Comparison of ENCODE assay signal across 8 cellular contexts in genomic region chr16:27547134-27547533, GRCh38. TPM values are rescaled to one million over a fixed set of nuclear protein-coding genes. Genes with fewer than 3 reads are reported as not detected.
DNase-seq lines count a peak whose midpoint lies in the region; ATAC-seq and TF ChIP-seq lines count a peak whose summit lies in the region.

No MANE protein-coding gene starts in this region.

- H3K4me3 ChIP-seq in left ventricle myocardium inferior (peak overlapping the region; percentile 24), fibroblast of villous mesenchyme (ENCODE audit: low read depth, low read length) (peak overlapping the region; percentile 19), suprapubic skin (no peak overlapping the region)

- ATAC-seq in Right ventricle myocardium inferior: no peak

- 22% methylated on average over 4 of the region's 4 CpGs for WGBS in suprapubic skin

- TF ChIP-seq CTCF in left ventricle myocardium inferior (IDR thresholded peaks at IDR 0.05; ENCODE audit: borderline replicate concordance) (no peak), RWPE1 (conservative IDR thresholded peaks at IDR 0.05; ENCODE audit: low read depth) (no peak), fibroblast of villous mesenchyme (IDR thresholded peaks at IDR 0.05; ENCODE audit: insufficient read depth, low read depth, low read length) (no peak), suprapubic skin (IDR thresholded peaks at IDR 0.05) (no peak)

- no peak for DNase-seq in left ventricle myocardium inferior
- DNase-seq in Right ventricle myocardium inferior (ENCODE audit: missing footprints): no peak
- peak; percentile 67 for DNase-seq in RWPE1 (ENCODE audit: low spot score)
- DNase-seq in fibroblast of villous mesenchyme (ENCODE audit: low read depth): peak; percentile 94
- no peak for DNase-seq in suprapubic skin (ENCODE audit: low spot score in 2 of 2)
- DNase-seq in NCI-H1694 treated with DMSO at 0.1 percent for 48 hours (lab: John Stamatoyannopoulos, UW): no peak
- DNase-seq in SIG-M5 (lab: John Stamatoyannopoulos, UW): no peak
- DNase-seq in NCI-H2029 treated with DMSO at 0.1 percent for 48 hours (lab: John Stamatoyannopoulos, UW): no peak

- peaks cover 51% of the 10 kb centered on the region for H3K4me1 ChIP-seq in left ventricle myocardium inferior
- peaks cover 51% of the 10 kb centered on the region for H3K4me1 ChIP-seq in suprapubic skin

- peaks cover 39% of the 10 kb centered on the region for H3K36me3 ChIP-seq in left ventricle myocardium inferior
- H3K36me3 ChIP-seq in suprapubic skin: peaks cover 31% of the 10 kb centered on the region

- H3K27me3 ChIP-seq in left ventricle myocardium inferior (ENCODE audit: low read depth): no peaks in the 10 kb centered on the region
- no peaks in the 10 kb centered on the region for H3K27me3 ChIP-seq in suprapubic skin

- no peaks in the 10 kb centered on the region for H3K9me3 ChIP-seq in left ventricle myocardium inferior (replicated peaks)
- no peaks in the 10 kb centered on the region for H3K9me3 ChIP-seq in suprapubic skin

- CTCF ChIA-PET in RWPE1 (lab: Yijun Ruan, JAX): no interaction called here

- H3K27ac ChIP-seq in left ventricle myocardium inferior (replicated peaks) (peak overlapping the region; percentile 34), RWPE1 (peak overlapping the region; percentile 72), suprapubic skin (peak overlapping the region; percentile 53)

- TF ChIP-seq EP300 in suprapubic skin (IDR thresholded peaks at IDR 0.05): no peak

- POLR2A ChIA-PET in RWPE1 (lab: Yijun Ruan, JAX; ENCODE audit: low non-redundant PET): no interaction called here

- TF ChIP-seq POLR2A in suprapubic skin (IDR thresholded peaks at IDR 0.05): no peak

- intact Hi-C loops in left ventricle myocardium inferior (cut with micrococcal nuclease) (no loop called here), Right ventricle myocardium inferior (cut with DNase I) (no loop called here)

RNA-seq across cellular contexts. Expression of gene GTF3C1, which starts 2.6 kb away (rescaled TPM):
- total RNA-seq in left ventricle myocardium inferior: 46.9 TPM
- total RNA-seq in Right ventricle myocardium inferior: 45.1 TPM
- 97.0 and 101 TPM in 2 replicates for total RNA-seq in fibroblast of villous mesenchyme
- total RNA-seq in suprapubic skin: 100 to 1,000 TPM; 129 to 276 (median 181) TPM

RNA-seq across cellular contexts. Expression of gene KATNIP, which starts 2.8 kb away (rescaled TPM):
- total RNA-seq in left ventricle myocardium inferior: 12.0 TPM
- total RNA-seq in Right ventricle myocardium inferior: 8.0 TPM
- total RNA-seq in fibroblast of villous mesenchyme: 25.1 and 25.5 TPM in 2 replicates
- total RNA-seq in suprapubic skin: 10 to 100 TPM; 27.6 to 52.7 (median 32.1) TPM

Comparison
In these comparisons a context has a peak if more than half of its experiments do, and no peak if none do; other contexts are left out.
1. DNase-seq: peak in RWPE1 (single experiment) and fibroblast of villous mesenchyme (single experiment); none in left ventricle myocardium inferior (single experiment), Right ventricle myocardium inferior (single experiment), suprapubic skin (0 of 2), NCI-H1694 treated with DMSO at 0.1 percent for 48 hours (single experiment), SIG-M5 (single experiment) and NCI-H2029 treated with DMSO at 0.1 percent for 48 hours (single experiment).
2. Peak in every context shown above with its lines, with median percentiles within 50 percentile points of each other: H3K27ac ChIP-seq.